Comparison of ENCODE assay signal across 14 cellular contexts in the genomic region with DNA sequence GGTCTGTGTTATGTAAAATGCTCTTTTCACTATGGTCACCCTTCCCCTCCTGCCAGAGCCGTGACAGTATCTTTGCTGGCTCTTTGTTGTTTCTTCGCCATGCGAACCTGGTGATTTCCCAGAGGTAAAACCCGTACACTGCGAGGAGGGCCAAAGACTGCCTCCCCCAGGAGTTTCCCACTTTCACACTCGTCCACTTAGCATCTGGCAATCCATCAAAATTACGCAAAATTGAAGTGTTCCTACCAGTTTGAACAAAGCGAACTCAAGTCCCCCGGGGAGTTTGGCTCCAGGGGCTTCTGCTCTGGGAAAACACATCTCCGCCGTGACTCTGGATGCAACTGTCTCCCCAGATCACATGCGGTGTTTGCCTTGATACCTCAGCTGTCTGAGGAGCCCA.
"Had no signal": no experiment of that assay in that cellular context is flagged by ENCODE, and none has a peak within 500 bp of the region (broad histone marks: within the 10 kb centered on the region; RNA-seq: fewer than 3 reads in every experiment).

No MANE protein-coding gene starts in this region.

- H3K36me3 Mint-ChIP-seq: type B pancreatic cell had no signal

- H3K27me3 ChIP-seq: cardiac muscle cell, esophagus muscularis mucosa, right lobe of liver, spleen had no signal

- ATAC-seq: activated CD4-positive, CD25-positive, alpha-beta regulatory T cell treated with anti-CD3 and anti-CD28 coated beads, Interleukin-2, amount 50 U/mL, for 24 hours; activated naive CD8-positive, alpha-beta T cell treated with anti-CD3 and anti-CD28 coated beads, Interleukin-2, amount 50 U/mL, for 24 hours; left lobe of liver had no signal

- H3K4me1 Mint-ChIP-seq: activated naive CD8-positive, alpha-beta T cell treated with anti-CD3 and anti-CD28 coated beads, Interleukin-2, amount 50 U/mL, for 24 hours had no signal

- H3K36me3 ChIP-seq: cardiac muscle cell, esophagus muscularis mucosa, prostate gland, right lobe of liver, spleen had no signal

- H3K27ac Mint-ChIP-seq: activated naive CD8-positive, alpha-beta T cell treated with anti-CD3 and anti-CD28 coated beads, Interleukin-2, amount 50 U/mL, for 24 hours; nephron; type B pancreatic cell had no signal

- DNase-seq: activated naive CD4-positive, alpha-beta T cell; activated naive CD8-positive, alpha-beta T cell treated with anti-CD3 and anti-CD28 coated beads, Interleukin-2, amount 50 U/mL, for 24 hours; mesenchymal stem cell; right lobe of liver; spleen; stimulated activated CD4-positive, alpha-beta T cell treated with anti-CD3 and anti-CD28 coated beads, Interleukin-2, amount 100 ng/mL, for 24 hours; stimulated activated naive CD4-positive, alpha-beta T cell treated with Interleukin-2 at 50 U/mL for 16 hours had no signal

- H3K9me3 Mint-ChIP-seq: activated naive CD8-positive, alpha-beta T cell treated with anti-CD3 and anti-CD28 coated beads, Interleukin-2, amount 50 U/mL, for 24 hours had no signal

- H3K27ac ChIP-seq: cardiac muscle cell, esophagus muscularis mucosa, prostate gland, right lobe of liver, spleen had no signal

- H3K4me3 Mint-ChIP-seq: activated naive CD8-positive, alpha-beta T cell treated with anti-CD3 and anti-CD28 coated beads, Interleukin-2, amount 50 U/mL, for 24 hours; nephron; type B pancreatic cell had no signal

- H3K4me1 ChIP-seq: prostate gland, right lobe of liver had no signal

- H3K4me3 ChIP-seq: cardiac muscle cell, esophagus muscularis mucosa, prostate gland, right lobe of liver, spleen had no signal

- H3K9me3 ChIP-seq: esophagus muscularis mucosa, prostate gland, right lobe of liver, spleen had no signal

- H3K27me3 Mint-ChIP-seq: type B pancreatic cell had no signal
